8 cellular contexts compared by ENCODE assay signal in the genomic region with DNA sequence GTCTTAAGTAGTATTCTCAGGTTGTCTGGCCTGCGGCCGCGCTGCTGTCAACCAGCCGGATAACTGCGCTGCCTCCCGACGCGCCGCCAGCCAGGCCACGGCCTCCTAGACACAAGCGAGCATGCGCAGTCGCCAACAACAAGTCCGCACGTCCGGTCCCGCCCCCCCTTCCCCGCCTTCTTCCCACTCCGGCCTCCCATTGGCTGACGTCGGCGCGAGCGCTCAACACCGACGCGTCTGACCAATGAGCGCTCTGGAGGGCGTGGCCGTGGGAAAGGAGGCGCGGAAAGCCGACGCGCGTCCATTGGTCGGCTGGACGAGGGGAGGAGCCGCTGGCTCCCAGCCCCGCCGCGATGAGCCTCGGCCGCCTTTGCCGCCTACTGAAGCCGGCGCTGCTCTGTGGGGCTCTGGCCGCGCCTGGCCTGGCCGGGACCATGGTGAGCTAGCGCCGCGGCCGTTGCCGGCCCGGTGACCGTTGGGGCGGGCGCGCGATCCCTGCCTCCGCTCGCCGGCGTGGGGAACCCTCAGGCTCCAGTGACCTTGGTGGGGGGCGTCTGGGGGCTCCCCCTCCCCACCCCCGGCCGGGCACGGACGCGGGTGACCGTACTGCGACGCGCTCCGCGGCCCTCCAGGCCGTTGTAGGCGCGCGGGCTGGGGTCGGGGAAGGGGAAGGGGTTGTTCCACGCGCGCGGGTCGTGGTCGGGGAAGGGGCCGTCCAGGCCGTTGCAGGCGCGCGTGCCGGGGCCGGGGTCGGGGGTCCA. TPM values are rescaled to one million over a fixed set of nuclear protein-coding genes. Genes with fewer than 3 reads are reported as not detected.
DNase-seq lines count a peak whose midpoint lies in the region; ATAC-seq and TF ChIP-seq lines count a peak whose summit lies in the region.

A gene with protein sequence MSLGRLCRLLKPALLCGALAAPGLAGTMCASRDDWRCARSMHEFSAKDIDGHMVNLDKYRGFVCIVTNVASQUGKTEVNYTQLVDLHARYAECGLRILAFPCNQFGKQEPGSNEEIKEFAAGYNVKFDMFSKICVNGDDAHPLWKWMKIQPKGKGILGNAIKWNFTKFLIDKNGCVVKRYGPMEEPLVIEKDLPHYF (plus strand): TSS at position 304 of the 761 bp plus-strand sequence. CDS start 50 bp downstream, at position 354.

- peak; percentile 51 for ATAC-seq in GM21529 (IDR thresholded peaks at IDR 0.05; ENCODE audit: unreplicated experiment)
- ATAC-seq in PC-3 = peak; percentile 61

- TF ChIP-seq RAD21 in Ishikawa (IDR thresholded peaks at IDR 0.05; ENCODE audit: low read depth) = no peak

- H3K4me1 ChIP-seq in PC-3 (ENCODE audit: insufficient read depth, low read length) = peaks cover 30% of the 10 kb centered on the region

- intact Hi-C loops in PC-3 (cut with micrococcal nuclease) = loop anchor here (5.0 to 10.0 kb wide), 3 partner anchors 37 to 77 kb away; a partner anchor contains a TSS

- no TSS peak for BruUV-seq in PC-3 (replicated peaks; lab: Mats Ljungman, UMichigan)

- H3K9me3 ChIP-seq in PC-3 (ENCODE audit: low read length) = no peaks in the 10 kb centered on the region

- peak within 1 kb of the TSS; percentile 83 for H3K9ac ChIP-seq in PC-3 (ENCODE audit: low read length)

- POLR2A ChIA-PET in PC-3 (lab: Charles Lee; ENCODE audit: unreplicated experiment) = interaction anchor here (0.6 kb wide), 1 partner anchor 26 kb away, joined by 4 read pairs; no protein-coding TSS in a partner anchor

- no peak for TF ChIP-seq EP300 in Ishikawa (IDR thresholded peaks at IDR 0.05; ENCODE audit: borderline replicate concordance)

- CTCF ChIA-PET in PC-3 (lab: Charles Lee) = interaction anchor here (0.6 kb wide), 3 partner anchors 10 to 593 kb away, joined by 3 to 15 read pairs (median 5); no protein-coding TSS in a partner anchor

- TF ChIP-seq CTCF in PC-3 (conservative IDR thresholded peaks at IDR 0.05; ENCODE audit: low read depth, low read length) = no peak

- H3K9me2 ChIP-seq in PC-3 (replicated peaks; ENCODE audit: low read length) = no peaks in the 10 kb centered on the region

- H3K36me3 ChIP-seq in PC-3 (ENCODE audit: low read depth, low read length) = no peaks in the 10 kb centered on the region; the same call in 1 of the 2 replicates

- DNase-seq in DMS 273 treated with DMSO at 0.1 percent for 48 hours (lab: John Stamatoyannopoulos, UW) (peak; percentile 94), PC-3 (peak; percentile 98), activated T-cell treated with anti-CD3 and anti-CD28 coated beads for 48 hours (ENCODE audit: low read depth) (peak; percentile 98), epithelial cell of prostate (ENCODE audit: low read depth, low spot score) (peak; percentile 94), mucosa of gallbladder (ENCODE audit: low spot score) (peak; percentile 99)
- DNase-seq in stimulated activated CD8-positive, alpha-beta memory T cell treated with anti-CD3 and anti-CD28 coated beads, Interleukin-4, amount 100 ng/mL, for 4 hours (ENCODE audit: low read depth in 2 of 2, low spot score in 1 of 2) = peak; percentile 95 to 98

- H3K4me2 ChIP-seq in PC-3 (ENCODE audit: low read length) = peak within 1 kb of the TSS; percentile 90

- peaks cover 6% of the 10 kb centered on the region; the same call in 1 of the 2 replicates for H3K79me2 ChIP-seq in PC-3 (ENCODE audit: low read length)

- H3K27me3 ChIP-seq in PC-3 (ENCODE audit: low read length) = no peaks in the 10 kb centered on the region

- H4K20me1 ChIP-seq in PC-3 (ENCODE audit: low read length) = peaks cover 3% of the 10 kb centered on the region; the same call in 1 of the 2 replicates

- H2AFZ ChIP-seq in PC-3 (ENCODE audit: low read length) = no peak within 1 kb of the TSS

- peak within 1 kb of the TSS; percentile 77 for H3K4me3 ChIP-seq in PC-3 (ENCODE audit: low read length)

- H3F3A ChIP-seq in PC-3 (ENCODE audit: low read length, unreplicated experiment) = peaks cover 8% of the 10 kb centered on the region

- H3K27ac ChIP-seq in PC-3 (ENCODE audit: low read length) = peak within 1 kb of the TSS; percentile 94
- H3K27ac ChIP-seq in epithelial cell of prostate = peak within 1 kb of the TSS; percentile 96

TF ChIP-seq in Ishikawa, 13 proteins besides CTCF, POLR2A, EP300 and RAD21:
- TF ChIP-seq TAF1 (IDR thresholded peaks at IDR 0.05; ENCODE audit: low read depth) = peak; percentile 95; the same call in 1 of the 2 replicates
- no peak for TF ChIP-seq CEBPB (IDR thresholded peaks at IDR 0.05)
- 0 out of 2 replicates have a peak, but pooled peaks have one; percentile 9 for TF ChIP-seq TCF12 (IDR thresholded peaks at IDR 0.05; ENCODE audit: low read depth)
- TF ChIP-seq ZBTB7A (IDR thresholded peaks at IDR 0.05; ENCODE audit: low read depth) = peak; percentile 96
- TF ChIP-seq NFIC (IDR thresholded peaks at IDR 0.05) = 0 out of 2 replicates have a peak, but pooled peaks have one; percentile 7
- TF ChIP-seq, protein P1, sequence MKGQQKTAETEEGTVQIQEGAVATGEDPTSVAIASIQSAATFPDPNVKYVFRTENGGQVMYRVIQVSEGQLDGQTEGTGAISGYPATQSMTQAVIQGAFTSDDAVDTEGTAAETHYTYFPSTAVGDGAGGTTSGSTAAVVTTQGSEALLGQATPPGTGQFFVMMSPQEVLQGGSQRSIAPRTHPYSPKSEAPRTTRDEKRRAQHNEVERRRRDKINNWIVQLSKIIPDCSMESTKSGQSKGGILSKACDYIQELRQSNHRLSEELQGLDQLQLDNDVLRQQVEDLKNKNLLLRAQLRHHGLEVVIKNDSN (IDR thresholded peaks at IDR 0.05) = no peak
- TF ChIP-seq TEAD4 (IDR thresholded peaks at IDR 0.05) = 0 out of 2 replicates have a peak, but pooled peaks have one; percentile 16

RNA-seq across cellular contexts. Expression of the gene that starts here (rescaled TPM):
- total RNA-seq in PC-3 (2014; rRNA removed) (517 and 644 TPM in 2 replicates), mucosa of gallbladder (294 TPM)

Comparison
In these comparisons a context has a peak if more than half of its experiments do, and no peak if none do; other contexts are left out.
1. Peak in every context shown above with its lines: DNase-seq, ATAC-seq, H3K4me3 ChIP-seq and H3K27ac ChIP-seq.